Comparison of ENCODE assay signal across 16 cellular contexts in genomic region chr5:54525692-54526091, GRCh38. TPM values are rescaled to one million over a fixed set of nuclear protein-coding genes. Genes with fewer than 3 reads are reported as not detected.
DNase-seq lines count a peak whose midpoint lies in the region; ATAC-seq and TF ChIP-seq lines count a peak whose summit lies in the region.
"Had no signal": no experiment of that assay in that cellular context is flagged by ENCODE, and none has a peak within 500 bp of the region (broad histone marks: within the 10 kb centered on the region; RNA-seq: fewer than 3 reads in every experiment).

No MANE protein-coding gene starts in this region.

- H3K27me3 Mint-ChIP-seq in central memory CD8-positive, alpha-beta T cell: no peaks in the 10 kb centered on the region
- H3K27me3 Mint-ChIP-seq in natural killer cell (ENCODE audit: low read depth in 2 of 2): no peaks in the 10 kb centered on the region
- H3K27me3 Mint-ChIP-seq: CD4-positive, alpha-beta memory T cell had no signal

- peaks cover 4% of the 10 kb centered on the region for H3K36me3 Mint-ChIP-seq in central memory CD8-positive, alpha-beta T cell (ENCODE audit: insufficient read depth)
- no peaks in the 10 kb centered on the region for H3K36me3 Mint-ChIP-seq in natural killer cell

- H3K9me3 Mint-ChIP-seq in central memory CD8-positive, alpha-beta T cell: no peaks in the 10 kb centered on the region
- H3K9me3 Mint-ChIP-seq in natural killer cell: no peaks in the 10 kb centered on the region
- H3K9me3 Mint-ChIP-seq: CD4-positive, alpha-beta memory T cell had no signal

- H3K4me1 ChIP-seq in left ventricle myocardium inferior (peaks cover 100% of the 10 kb centered on the region), heart right ventricle (peaks cover 19 to 100% (median 92%) of the 10 kb centered on the region in 9 donors), aorta (ENCODE audit: control insufficient read depth in 1 of 2, insufficient read depth in 2 of 2, low read length in 2 of 2) (peaks cover 5 to 10% of the 10 kb centered on the region in 2 donors), BE2C (peaks cover 16% of the 10 kb centered on the region)

- H3K4me1 Mint-ChIP-seq in central memory CD8-positive, alpha-beta T cell: peaks cover 55% of the 10 kb centered on the region
- H3K4me1 Mint-ChIP-seq in natural killer cell: peaks cover 0 to 7% of the 10 kb centered on the region in 2 donors

- H3K27ac Mint-ChIP-seq in central memory CD8-positive, alpha-beta T cell (ENCODE audit: low read depth): peak overlapping the region; percentile 19
- no peak overlapping the region for H3K27ac Mint-ChIP-seq in natural killer cell
- H3K27ac Mint-ChIP-seq: CD4-positive, alpha-beta memory T cell had no signal

- H3K27ac ChIP-seq in left ventricle myocardium inferior (replicated peaks) (peak overlapping the region; percentile 75), heart right ventricle (peak overlapping the region in 4 of 10 donors; percentile 5 to 80 (median 73)), aorta (ENCODE audit: low read depth in 1 of 2, low read length in 2 of 2) (peak overlapping the region; percentile 12 to 57)
- H3K27ac ChIP-seq: 22Rv1, SJSA1 had no signal

- H3K9me3 ChIP-seq in left ventricle myocardium inferior (replicated peaks): no peaks in the 10 kb centered on the region
- H3K9me3 ChIP-seq in heart right ventricle: no peaks in the 10 kb centered on the region
- H3K9me3 ChIP-seq in aorta (ENCODE audit: control insufficient read depth, low read length): no peaks in the 10 kb centered on the region
- H3K9me3 ChIP-seq in BE2C: no peaks in the 10 kb centered on the region
- H3K9me3 ChIP-seq: Peyer's patch, SJSA1 had no signal

- H3K36me3 ChIP-seq in left ventricle myocardium inferior (no peaks in the 10 kb centered on the region), heart right ventricle (no peaks in the 10 kb centered on the region), aorta (ENCODE audit: control insufficient read depth in 1 of 2, insufficient read depth in 2 of 2, low read length in 1 of 2) (no peaks in the 10 kb centered on the region), BE2C (peaks cover 3% of the 10 kb centered on the region; the same call in 1 of the 2 replicates)
- H3K36me3 ChIP-seq: Peyer's patch had no signal

- DNase-seq in left ventricle myocardium inferior: no peak
- no peak for DNase-seq in heart right ventricle
- DNase-seq in central memory CD8-positive, alpha-beta T cell (ENCODE audit: low spot score in 2 of 2): no peak
- no peak for DNase-seq in natural killer cell
- DNase-seq in aorta: no peak
- DNase-seq in BE2C: no peak
- DNase-seq: CD4-positive, alpha-beta memory T cell; NCI-H1105; NCI-H187; NCI-H226; NCI-H526; Peyer's patch had no signal

- ATAC-seq in heart right ventricle (no peak), natural killer cell (no peak), aorta (ENCODE audit: low FRiP score) (no peak), GM19452 (IDR thresholded peaks at IDR 0.05; ENCODE audit: unreplicated experiment) (no peak), HG03521 (IDR thresholded peaks at IDR 0.05; ENCODE audit: unreplicated experiment) (no peak)
- ATAC-seq in central memory CD8-positive, alpha-beta T cell (replicated peaks; ENCODE audit: extremely low read depth, poor library complexity, severe bottlenecking): no peak

- H3K27me3 ChIP-seq in left ventricle myocardium inferior (ENCODE audit: low read depth) (no peaks in the 10 kb centered on the region), heart right ventricle (no peaks in the 10 kb centered on the region), aorta (ENCODE audit: control insufficient read depth in 1 of 2, insufficient read depth in 2 of 2, low read length in 1 of 2) (no peaks in the 10 kb centered on the region), BE2C (no peaks in the 10 kb centered on the region)
- H3K27me3 ChIP-seq: Peyer's patch, SJSA1 had no signal

- H3K4me3 ChIP-seq in left ventricle myocardium inferior: no peak overlapping the region
- H3K4me3 ChIP-seq in heart right ventricle: no peak overlapping the region
- peak overlapping the region in 1 of 2 donors; percentile 38 for H3K4me3 ChIP-seq in aorta (ENCODE audit: low read length in 2 of 2)
- H3K4me3 ChIP-seq in BE2C (ENCODE audit: low read depth, low read length): no peak overlapping the region
- H3K4me3 ChIP-seq: Peyer's patch, SJSA1 had no signal

- WGBS in heart right ventricle, 2 donors: 67 to 80% methylated on average over 6 of the region's 6 CpGs
- WGBS in aorta, 2 donors: 26 to 29% methylated on average over 6 of the region's 6 CpGs

- TF ChIP-seq CTCF in left ventricle myocardium inferior (IDR thresholded peaks at IDR 0.05; ENCODE audit: borderline replicate concordance) (no peak), heart right ventricle (IDR thresholded peaks at IDR 0.05) (no peak), natural killer cell (IDR thresholded peaks at IDR 0.05) (no peak), BE2C (IDR thresholded peaks at IDR 0.05; ENCODE audit: low read depth, low read length) (no peak)

- intact Hi-C loops in left ventricle myocardium inferior (cut with micrococcal nuclease): loop anchor here (10.0 kb wide), 1 partner anchor 129 kb away; no protein-coding TSS in a partner anchor
- intact Hi-C loops in heart right ventricle (cut with DNase I): loop anchor here in 2 of 10 donors (5.0 to 10.0 kb wide), 2 partner anchors 132 to 189 kb away; no protein-coding TSS in a partner anchor
- intact Hi-C loops in natural killer cell (cut with micrococcal nuclease): no loop called here
- intact Hi-C loops in aorta (cut with DNase I): loop anchor here in 1 of 2 donors (5.0 kb wide), 1 partner anchor 107 kb away; no protein-coding TSS in a partner anchor

- H3K4me3 Mint-ChIP-seq in central memory CD8-positive, alpha-beta T cell: no peak overlapping the region
- H3K4me3 Mint-ChIP-seq in natural killer cell: peak overlapping the region; percentile 97

RNA-seq across cellular contexts. Expression of gene SNX18, which starts 8.1 kb away (rescaled TPM):
- total RNA-seq in left ventricle myocardium inferior (28.7 TPM), heart right ventricle (10 to 100 TPM; 15.3 to 31.0 (median 22.1) TPM), natural killer cell (10 to 100 TPM; 31.1 to 45.6 (median 40.8) TPM), aorta (100 to 1,000 TPM in 1 of 2 donors, 10 to 100 TPM in 1; 84.4 to 110 TPM)
- polyA plus RNA-seq in heart right ventricle (1 to 10 TPM; 4.1 to 9.3 TPM), aorta (10 to 100 TPM; 31.6 to 37.3 TPM)
- polyA plus RNA-seq in BE2C (2012; ENCODE audit: insufficient read depth, insufficient read length, low read depth): 21.6 TPM
